In the genomic region with DNA sequence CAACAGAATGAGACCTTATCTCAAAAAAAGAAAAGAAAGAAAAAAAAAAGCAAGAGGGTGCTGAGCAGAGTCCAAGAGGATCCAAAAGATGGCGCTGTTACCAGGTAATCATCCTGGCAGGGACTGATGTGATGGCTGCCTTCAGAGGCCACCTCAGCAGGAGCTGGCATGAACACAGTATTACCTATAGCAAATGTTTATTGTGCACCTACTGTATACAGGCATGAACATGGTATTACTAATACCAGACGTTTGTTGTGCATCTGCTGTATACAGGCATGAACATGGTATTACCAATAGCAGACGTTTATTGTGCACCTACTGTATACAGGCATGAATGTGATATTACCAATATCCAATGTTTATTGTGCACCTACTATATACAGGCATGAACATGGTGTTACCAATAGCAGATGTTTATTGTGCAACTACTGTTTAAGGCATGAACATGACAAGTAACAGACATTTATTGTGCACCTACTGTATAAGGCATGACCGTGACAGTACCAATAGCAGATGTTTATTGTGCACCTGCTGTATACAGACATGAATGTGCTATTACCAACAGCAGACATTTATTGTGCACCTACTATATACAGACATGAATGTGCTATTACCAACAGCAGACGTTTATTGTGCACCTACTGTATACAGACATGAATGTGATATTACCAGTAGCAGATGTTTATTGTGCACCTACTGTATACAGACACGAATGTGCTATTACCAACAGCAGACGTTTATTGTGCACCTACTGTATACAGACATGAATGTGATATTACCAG, we compare ENCODE assay signal across 8 cellular contexts.
DNase-seq lines count a peak whose midpoint lies in the region; ATAC-seq and TF ChIP-seq lines count a peak whose summit lies in the region.

No MANE protein-coding gene starts in this region.

- H3K9ac ChIP-seq in MM.1S (ENCODE audit: low read length) = no peak overlapping the region

- ATAC-seq in Right ventricle myocardium superior (ENCODE audit: poor library complexity) = no peak
- ATAC-seq in CD8-positive, alpha-beta T cell = no peak

- H3K79me2 ChIP-seq in MM.1S (ENCODE audit: low read length) = no peaks in the 10 kb centered on the region

- H3K9me3 ChIP-seq in MM.1S (replicated peaks; ENCODE audit: insufficient read depth, low read length) = no peaks in the 10 kb centered on the region
- no peaks in the 10 kb centered on the region for H3K9me3 ChIP-seq in Peyer's patch
- H3K9me3 ChIP-seq in CD8-positive, alpha-beta T cell (ENCODE audit: low read length) = no peaks in the 10 kb centered on the region

- CTCF ChIA-PET in CD8-positive, alpha-beta T cell (lab: Charles Lee) = interaction anchor here (0.6 to 1.6 kb wide), 3 partner anchors 9 to 292 kb away, joined by 3 to 4 read pairs (median 3); no protein-coding TSS in a partner anchor

- no peaks in the 10 kb centered on the region for H3K9me3 Mint-ChIP-seq in osteocyte (ENCODE audit: unreplicated experiment)
- no peaks in the 10 kb centered on the region for H3K9me3 Mint-ChIP-seq in CD8-positive, alpha-beta T cell

- in situ Hi-C loops in astrocyte of the cerebellum (cut with HindIII; ENCODE audit: low sequenced_read_pairs) = no loop called here

- H3K4me3 ChIP-seq in MM.1S (ENCODE audit: low read length) (no peak overlapping the region), astrocyte of the cerebellum (ENCODE audit: low read depth, low read length) (no peak overlapping the region), Peyer's patch (no peak overlapping the region)
- no peak overlapping the region for H3K4me3 ChIP-seq in CD8-positive, alpha-beta T cell (ENCODE audit: low read depth, low read length)

- TF ChIP-seq CTCF in MM.1S (IDR thresholded peaks at IDR 0.05; ENCODE audit: low read length) = peak; percentile 61
- TF ChIP-seq CTCF in astrocyte of the cerebellum (IDR thresholded peaks at IDR 0.05; ENCODE audit: low read depth, low read length, missing control alignments) = peak; percentile 43
- TF ChIP-seq CTCF in osteocyte (IDR thresholded peaks at IDR 0.05) = peak; percentile 54
- TF ChIP-seq CTCF in Peyer's patch (IDR thresholded peaks at IDR 0.05) = peak in 1 of 6 experiments; percentile 2
- no peak for TF ChIP-seq CTCF in CD8-positive, alpha-beta T cell (IDR thresholded peaks at IDR 0.05)

- H3K27me3 ChIP-seq in MM.1S (replicated peaks; ENCODE audit: insufficient read depth, low read length) = no peaks in the 10 kb centered on the region
- H3K27me3 ChIP-seq in Peyer's patch = no peaks in the 10 kb centered on the region
- H3K27me3 ChIP-seq in CD8-positive, alpha-beta T cell (ENCODE audit: insufficient read depth, low read length) = no peaks in the 10 kb centered on the region

- no peaks in the 10 kb centered on the region for H3K27me3 Mint-ChIP-seq in osteocyte (ENCODE audit: unreplicated experiment)
- H3K27me3 Mint-ChIP-seq in CD8-positive, alpha-beta T cell (ENCODE audit: low read depth) = no peaks in the 10 kb centered on the region

- H3F3A ChIP-seq in MM.1S (ENCODE audit: insufficient read depth, low read length) = no peaks in the 10 kb centered on the region

- no peaks in the 10 kb centered on the region for H4K20me1 ChIP-seq in MM.1S (ENCODE audit: insufficient read depth, low read length)

- POLR2A ChIA-PET in CD8-positive, alpha-beta T cell (lab: Charles Lee) = no interaction called here

- intact Hi-C loops in Right ventricle myocardium superior (cut with DNase I) = no loop called here
- intact Hi-C loops in CD8-positive, alpha-beta T cell (cut with DNase I, micrococcal nuclease) = no loop called here

- H3K36me3 ChIP-seq in MM.1S (replicated peaks; ENCODE audit: insufficient read depth, low read length) (no peaks in the 10 kb centered on the region), Peyer's patch (no peaks in the 10 kb centered on the region)
- no peaks in the 10 kb centered on the region for H3K36me3 ChIP-seq in CD8-positive, alpha-beta T cell (ENCODE audit: insufficient read depth, low read length)

- TF ChIP-seq POLR2A in Peyer's patch (IDR thresholded peaks at IDR 0.05) = no peak

- DNase-seq in SHP77 (lab: John Stamatoyannopoulos, UW) = peak; percentile 11 to 26
- no peak for DNase-seq in SHP77 treated with DMSO at 0.1 percent for 48 hours (lab: John Stamatoyannopoulos, UW)
- peak; percentile 46 for DNase-seq in MM.1S
- DNase-seq in astrocyte of the cerebellum (ENCODE audit: low read depth) = no peak
- no peak for DNase-seq in osteocyte (ENCODE audit: extremely low spot score, unreplicated experiment)
- no peak for DNase-seq in Right ventricle myocardium superior
- DNase-seq in Peyer's patch = no peak
- DNase-seq in CD8-positive, alpha-beta T cell = no peak

- no peaks in the 10 kb centered on the region for H3K9me2 ChIP-seq in MM.1S (replicated peaks; ENCODE audit: insufficient read depth, low read length)

- H3K4me3 Mint-ChIP-seq in osteocyte (ENCODE audit: unreplicated experiment) = no peak overlapping the region
- H3K4me3 Mint-ChIP-seq in CD8-positive, alpha-beta T cell = no peak overlapping the region

- H3K27ac ChIP-seq in MM.1S (ENCODE audit: low read length) (no peak overlapping the region), Peyer's patch (no peak overlapping the region)
- no peak overlapping the region for H3K27ac ChIP-seq in CD8-positive, alpha-beta T cell (ENCODE audit: low read depth, low read length)

- H3K36me3 Mint-ChIP-seq in osteocyte (ENCODE audit: unreplicated experiment) = peaks cover 3% of the 10 kb centered on the region
- H3K36me3 Mint-ChIP-seq in CD8-positive, alpha-beta T cell = no peaks in the 10 kb centered on the region

- no peak overlapping the region for H3K4me2 ChIP-seq in MM.1S (ENCODE audit: low read depth, low read length)

- H3K27ac Mint-ChIP-seq in osteocyte (ENCODE audit: unreplicated experiment) = peak overlapping the region; percentile 31
- no peak overlapping the region for H3K27ac Mint-ChIP-seq in CD8-positive, alpha-beta T cell

- H2AFZ ChIP-seq in MM.1S (ENCODE audit: low read length) = no peak overlapping the region

- peaks cover 5% of the 10 kb centered on the region for H3K4me1 Mint-ChIP-seq in osteocyte (ENCODE audit: unreplicated experiment)
- peaks cover 7% of the 10 kb centered on the region for H3K4me1 Mint-ChIP-seq in CD8-positive, alpha-beta T cell (ENCODE audit: low read depth)

- H3K4me1 ChIP-seq in MM.1S (ENCODE audit: low read length) (no peaks in the 10 kb centered on the region), Peyer's patch (no peaks in the 10 kb centered on the region)
- H3K4me1 ChIP-seq in CD8-positive, alpha-beta T cell (ENCODE audit: insufficient read depth, low read length) = no peaks in the 10 kb centered on the region

Comparison
In these comparisons a context has a peak if more than half of its experiments do, and no peak if none do; other contexts are left out.
1. DNase-seq: peak in SHP77 (2 of 2) and MM.1S (single experiment); none in SHP77 treated with DMSO at 0.1 percent for 48 hours (single experiment), astrocyte of the cerebellum (single experiment), osteocyte (single experiment), Right ventricle myocardium superior (single experiment), Peyer's patch (0 of 3) and CD8-positive, alpha-beta T cell (0 of 7).